ENCODE assay signal across 7 cellular contexts in the genomic region with DNA sequence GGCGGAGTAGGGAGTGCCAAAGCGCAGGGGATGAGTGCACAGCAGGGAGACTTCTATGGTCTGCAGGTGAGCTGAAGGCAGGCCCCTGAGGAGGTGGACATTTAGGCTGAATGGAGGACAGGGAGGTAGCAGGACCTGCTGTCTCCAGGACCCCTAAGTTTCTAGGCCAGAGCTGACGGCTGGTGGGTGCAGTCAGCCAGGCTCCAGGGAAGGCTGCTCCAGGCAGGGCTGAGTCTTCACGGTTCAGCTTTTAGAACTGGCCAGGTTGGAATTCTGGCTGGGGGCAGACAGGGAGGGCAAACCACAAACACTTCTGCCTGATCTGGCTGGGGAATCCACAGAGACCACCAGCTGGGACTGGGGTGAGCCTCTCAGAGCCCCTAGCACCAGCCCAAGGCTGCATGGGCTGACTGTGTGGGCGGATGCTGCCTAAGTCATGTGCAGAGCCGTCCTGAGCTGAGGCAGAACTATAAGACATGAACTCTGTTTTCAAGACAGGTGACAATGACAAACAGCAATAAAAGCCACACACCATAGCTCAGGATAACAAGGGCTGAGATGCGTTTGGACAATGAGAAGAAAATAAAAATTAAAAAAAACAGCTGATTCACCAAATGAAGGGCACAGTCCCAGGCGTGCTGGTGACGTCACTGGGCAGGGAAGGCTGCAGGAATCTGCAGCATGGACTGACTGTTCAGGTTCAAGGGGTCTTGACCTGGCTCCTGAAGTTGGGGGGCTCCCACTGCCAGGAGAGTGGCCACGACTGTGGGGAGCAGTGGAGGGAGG. TPM values are rescaled to one million over a fixed set of nuclear protein-coding genes. Genes with fewer than 3 reads are reported as not detected.
A peak's percentile ranks its signal among the peaks of the same experiment; 100 is the strongest.
DNase-seq lines count a peak whose midpoint lies in the region; ATAC-seq and TF ChIP-seq lines count a peak whose summit lies in the region.

No MANE protein-coding gene starts in this region.

- H3K9ac ChIP-seq in skeletal muscle tissue (ENCODE audit: low read depth in 1 of 3, low read length in 3 of 3): peak overlapping the region; percentile 68 to 84 (median 73)

- H3K9me3 ChIP-seq in right atrium auricular region (no peaks in the 10 kb centered on the region), skeletal muscle tissue (ENCODE audit: control insufficient read depth in 3 of 3, low read length in 3 of 3) (no peaks in the 10 kb centered on the region)

- peak overlapping the region; percentile 95 to 100 for H3K27ac ChIP-seq in right atrium auricular region
- peak overlapping the region; percentile 100 for H3K27ac ChIP-seq in skeletal muscle tissue (ENCODE audit: low read depth, low read length)

- H3K36me3 ChIP-seq in right atrium auricular region (no peaks in the 10 kb centered on the region), skeletal muscle tissue (ENCODE audit: control insufficient read depth in 3 of 3, insufficient read depth in 3 of 3, low read length in 3 of 3) (no peaks in the 10 kb centered on the region)

- peak overlapping the region; percentile 46 for H3K27ac Mint-ChIP-seq in activated T-helper 2 cell treated with anti-CD3 and anti-CD28 coated beads, Interferon-gamma antibody, Interleukin-2, Interleukin-4, amounts not matched to agents 10 μg/mL and 5 μg/mL and 100 μg/mL, durations not matched to agents 14 hours and 24 hours and 36 hours

- H3K27me3 ChIP-seq in right atrium auricular region: no peaks in the 10 kb centered on the region
- H3K27me3 ChIP-seq in skeletal muscle tissue (ENCODE audit: control insufficient read depth in 3 of 3, insufficient read depth in 3 of 3, low read length in 3 of 3): no peaks in the 10 kb centered on the region

- no peaks in the 10 kb centered on the region for H3K27me3 Mint-ChIP-seq in activated T-helper 2 cell treated with anti-CD3 and anti-CD28 coated beads, Interferon-gamma antibody, Interleukin-2, Interleukin-4, amounts not matched to agents 10 μg/mL and 5 μg/mL and 100 μg/mL, durations not matched to agents 14 hours and 24 hours and 36 hours (ENCODE audit: low read depth)

- ATAC-seq in HG02642 (IDR thresholded peaks at IDR 0.05; ENCODE audit: poor library complexity, unreplicated experiment) (peak; percentile 1), HG02973 (IDR thresholded peaks at IDR 0.05; ENCODE audit: unreplicated experiment) (no peak)

- H3K36me3 Mint-ChIP-seq in activated T-helper 2 cell treated with anti-CD3 and anti-CD28 coated beads, Interferon-gamma antibody, Interleukin-2, Interleukin-4, amounts not matched to agents 10 μg/mL and 5 μg/mL and 100 μg/mL, durations not matched to agents 14 hours and 24 hours and 36 hours (ENCODE audit: low read depth): no peaks in the 10 kb centered on the region

- no peak overlapping the region for H3K4me3 Mint-ChIP-seq in activated T-helper 2 cell treated with anti-CD3 and anti-CD28 coated beads, Interferon-gamma antibody, Interleukin-2, Interleukin-4, amounts not matched to agents 10 μg/mL and 5 μg/mL and 100 μg/mL, durations not matched to agents 14 hours and 24 hours and 36 hours (ENCODE audit: low read depth)

- H3K4me3 ChIP-seq in right atrium auricular region: peak overlapping the region in 1 of 2 donors; percentile 12
- peak overlapping the region; percentile 41 to 68 (median 64) for H3K4me3 ChIP-seq in skeletal muscle tissue (ENCODE audit: low read length in 3 of 3)

- H3K4me1 Mint-ChIP-seq in activated T-helper 2 cell treated with anti-CD3 and anti-CD28 coated beads, Interferon-gamma antibody, Interleukin-2, Interleukin-4, amounts not matched to agents 10 μg/mL and 5 μg/mL and 100 μg/mL, durations not matched to agents 14 hours and 24 hours and 36 hours (ENCODE audit: low read depth): peaks cover 44% of the 10 kb centered on the region

- no peaks in the 10 kb centered on the region for H3K9me3 Mint-ChIP-seq in activated T-helper 2 cell treated with anti-CD3 and anti-CD28 coated beads, Interferon-gamma antibody, Interleukin-2, Interleukin-4, amounts not matched to agents 10 μg/mL and 5 μg/mL and 100 μg/mL, durations not matched to agents 14 hours and 24 hours and 36 hours

- no peak for DNase-seq in activated T-helper 2 cell treated with anti-CD3 and anti-CD28 coated beads, Interferon-gamma antibody, Interleukin-2, Interleukin-4, amounts not matched to agents 10 μg/mL and 5 μg/mL and 100 μg/mL, durations not matched to agents 14 hours and 24 hours and 36 hours (ENCODE audit: low spot score)
- DNase-seq in right atrium auricular region (ENCODE audit: low spot score): no peak
- no peak for DNase-seq in NCI-H524 treated with DMSO at 0.1 percent for 48 hours (lab: John Stamatoyannopoulos, UW)
- no peak for DNase-seq in activated effector memory CD4-positive, alpha-beta T cell treated with Interleukin-2 at 50 U/mL for 16 hours

- no peak for TF ChIP-seq CTCF in right atrium auricular region (IDR thresholded peaks at IDR 0.05)

- intact Hi-C loops in activated T-helper 2 cell treated with anti-CD3 and anti-CD28 coated beads, Interferon-gamma antibody, Interleukin-2, Interleukin-4, amounts not matched to agents 10 μg/mL and 5 μg/mL and 100 μg/mL, durations not matched to agents 14 hours and 24 hours and 36 hours (cut with micrococcal nuclease): no loop called here

- H3K4me1 ChIP-seq in right atrium auricular region (peaks cover 0 to 84% of the 10 kb centered on the region in 2 donors), skeletal muscle tissue (ENCODE audit: control insufficient read depth in 3 of 3, insufficient read depth in 3 of 3, low read length in 3 of 3) (peaks cover 75 to 77% (median 76%) of the 10 kb centered on the region in 3 donors)

RNA-seq across cellular contexts. Expression of gene MALAT1, which starts 10.4 kb away (rescaled TPM):
- total RNA-seq in activated T-helper 2 cell treated with anti-CD3 and anti-CD28 coated beads, Interferon-gamma antibody, Interleukin-2, Interleukin-4, amounts not matched to agents 10 μg/mL and 5 μg/mL and 100 μg/mL, durations not matched to agents 14 hours and 24 hours and 36 hours: 4,338 and 4,347 TPM in 2 replicates
- total RNA-seq in right atrium auricular region (1,000 to 10,000 TPM; 2,120 to 2,577 TPM), skeletal muscle tissue (7,794 TPM)

RNA-seq across cellular contexts. Expression of gene SCYL1, which starts 36.4 kb away (rescaled TPM):
- 94.4 and 95.8 TPM in 2 replicates for total RNA-seq in activated T-helper 2 cell treated with anti-CD3 and anti-CD28 coated beads, Interferon-gamma antibody, Interleukin-2, Interleukin-4, amounts not matched to agents 10 μg/mL and 5 μg/mL and 100 μg/mL, durations not matched to agents 14 hours and 24 hours and 36 hours
- 10 to 100 TPM; 71.8 to 89.7 TPM for total RNA-seq in right atrium auricular region
- total RNA-seq in skeletal muscle tissue: 36.0 TPM
